1 cellular context compared by ENCODE assay signal in the genomic region with DNA sequence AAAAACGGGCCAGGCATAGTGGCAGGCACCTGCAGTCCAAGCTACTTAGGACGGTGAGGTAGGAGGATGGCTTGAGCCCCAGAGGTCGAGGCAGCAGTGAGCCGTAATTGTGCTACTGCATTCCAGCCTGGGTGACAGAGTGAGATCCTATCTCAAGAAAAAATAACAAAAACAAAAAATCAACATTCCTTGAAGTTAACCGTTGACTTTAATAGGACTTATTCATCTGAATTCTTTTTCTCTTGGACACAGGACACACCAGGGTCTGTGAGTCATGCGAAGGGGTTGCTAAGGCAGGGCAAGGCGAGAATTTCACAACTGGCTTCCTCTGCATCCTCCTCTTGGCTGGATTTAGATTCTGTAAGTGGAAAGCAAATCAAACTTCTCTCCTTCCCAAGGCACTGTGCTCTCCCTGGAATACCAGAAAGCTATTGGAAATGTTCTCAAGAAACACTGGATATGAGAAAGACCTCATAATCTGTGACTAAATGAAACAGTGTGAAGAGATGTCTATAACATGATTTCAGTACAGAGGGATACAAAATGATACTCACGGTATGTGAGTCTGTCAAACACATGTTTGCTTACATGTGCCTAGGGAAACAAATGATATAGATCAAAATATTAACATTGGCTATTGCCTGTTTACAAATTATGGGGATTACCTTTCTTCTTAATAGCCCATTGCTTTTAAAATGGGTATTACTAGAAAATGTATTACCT.
TF ChIP-seq lines count a peak whose summit lies in the region.

No MANE protein-coding gene starts in this region.

TF ChIP-seq in SK-N-SH, 30 proteins besides CTCF, POLR2A, EP300 and RAD21 (continued from another document):
- TF ChIP-seq, protein P1, sequence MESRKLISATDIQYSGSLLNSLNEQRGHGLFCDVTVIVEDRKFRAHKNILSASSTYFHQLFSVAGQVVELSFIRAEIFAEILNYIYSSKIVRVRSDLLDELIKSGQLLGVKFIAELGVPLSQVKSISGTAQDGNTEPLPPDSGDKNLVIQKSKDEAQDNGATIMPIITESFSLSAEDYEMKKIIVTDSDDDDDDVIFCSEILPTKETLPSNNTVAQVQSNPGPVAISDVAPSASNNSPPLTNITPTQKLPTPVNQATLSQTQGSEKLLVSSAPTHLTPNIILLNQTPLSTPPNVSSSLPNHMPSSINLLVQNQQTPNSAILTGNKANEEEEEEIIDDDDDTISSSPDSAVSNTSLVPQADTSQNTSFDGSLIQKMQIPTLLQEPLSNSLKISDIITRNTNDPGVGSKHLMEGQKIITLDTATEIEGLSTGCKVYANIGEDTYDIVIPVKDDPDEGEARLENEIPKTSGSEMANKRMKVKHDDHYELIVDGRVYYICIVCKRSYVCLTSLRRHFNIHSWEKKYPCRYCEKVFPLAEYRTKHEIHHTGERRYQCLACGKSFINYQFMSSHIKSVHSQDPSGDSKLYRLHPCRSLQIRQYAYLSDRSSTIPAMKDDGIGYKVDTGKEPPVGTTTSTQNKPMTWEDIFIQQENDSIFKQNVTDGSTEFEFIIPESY (IDR thresholded peaks at IDR 0.05; ENCODE audit: borderline replicate concordance, low read depth) = no peak
- TF ChIP-seq POLR2AphosphoS5 (IDR thresholded peaks at IDR 0.05; ENCODE audit: low read depth, low read length) (peak; percentile 35; the same call in 1 of the 2 replicates), JUND (IDR thresholded peaks at IDR 0.05) (peak; percentile 82), ELF1 (IDR thresholded peaks at IDR 0.05) (no peak), TCF12 (IDR thresholded peaks at IDR 0.05) (peak; percentile 90), RXRA (IDR thresholded peaks at IDR 0.05; ENCODE audit: borderline replicate concordance, low read depth) (peak; percentile 91), FOSL2 (IDR thresholded peaks at IDR 0.05; ENCODE audit: borderline replicate concordance, low read depth) (peak; percentile 83), TEAD4 (IDR thresholded peaks at IDR 0.05; ENCODE audit: borderline replicate concordance, insufficient read depth) (peak; percentile 93)
- TF ChIP-seq, protein P2, sequence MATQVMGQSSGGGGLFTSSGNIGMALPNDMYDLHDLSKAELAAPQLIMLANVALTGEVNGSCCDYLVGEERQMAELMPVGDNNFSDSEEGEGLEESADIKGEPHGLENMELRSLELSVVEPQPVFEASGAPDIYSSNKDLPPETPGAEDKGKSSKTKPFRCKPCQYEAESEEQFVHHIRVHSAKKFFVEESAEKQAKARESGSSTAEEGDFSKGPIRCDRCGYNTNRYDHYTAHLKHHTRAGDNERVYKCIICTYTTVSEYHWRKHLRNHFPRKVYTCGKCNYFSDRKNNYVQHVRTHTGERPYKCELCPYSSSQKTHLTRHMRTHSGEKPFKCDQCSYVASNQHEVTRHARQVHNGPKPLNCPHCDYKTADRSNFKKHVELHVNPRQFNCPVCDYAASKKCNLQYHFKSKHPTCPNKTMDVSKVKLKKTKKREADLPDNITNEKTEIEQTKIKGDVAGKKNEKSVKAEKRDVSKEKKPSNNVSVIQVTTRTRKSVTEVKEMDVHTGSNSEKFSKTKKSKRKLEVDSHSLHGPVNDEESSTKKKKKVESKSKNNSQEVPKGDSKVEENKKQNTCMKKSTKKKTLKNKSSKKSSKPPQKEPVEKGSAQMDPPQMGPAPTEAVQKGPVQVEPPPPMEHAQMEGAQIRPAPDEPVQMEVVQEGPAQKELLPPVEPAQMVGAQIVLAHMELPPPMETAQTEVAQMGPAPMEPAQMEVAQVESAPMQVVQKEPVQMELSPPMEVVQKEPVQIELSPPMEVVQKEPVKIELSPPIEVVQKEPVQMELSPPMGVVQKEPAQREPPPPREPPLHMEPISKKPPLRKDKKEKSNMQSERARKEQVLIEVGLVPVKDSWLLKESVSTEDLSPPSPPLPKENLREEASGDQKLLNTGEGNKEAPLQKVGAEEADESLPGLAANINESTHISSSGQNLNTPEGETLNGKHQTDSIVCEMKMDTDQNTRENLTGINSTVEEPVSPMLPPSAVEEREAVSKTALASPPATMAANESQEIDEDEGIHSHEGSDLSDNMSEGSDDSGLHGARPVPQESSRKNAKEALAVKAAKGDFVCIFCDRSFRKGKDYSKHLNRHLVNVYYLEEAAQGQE (IDR thresholded peaks at IDR 0.05; ENCODE audit: low read depth, low read length) = peak; percentile 15; the same call in 1 of the 2 replicates
